In the genomic region with DNA sequence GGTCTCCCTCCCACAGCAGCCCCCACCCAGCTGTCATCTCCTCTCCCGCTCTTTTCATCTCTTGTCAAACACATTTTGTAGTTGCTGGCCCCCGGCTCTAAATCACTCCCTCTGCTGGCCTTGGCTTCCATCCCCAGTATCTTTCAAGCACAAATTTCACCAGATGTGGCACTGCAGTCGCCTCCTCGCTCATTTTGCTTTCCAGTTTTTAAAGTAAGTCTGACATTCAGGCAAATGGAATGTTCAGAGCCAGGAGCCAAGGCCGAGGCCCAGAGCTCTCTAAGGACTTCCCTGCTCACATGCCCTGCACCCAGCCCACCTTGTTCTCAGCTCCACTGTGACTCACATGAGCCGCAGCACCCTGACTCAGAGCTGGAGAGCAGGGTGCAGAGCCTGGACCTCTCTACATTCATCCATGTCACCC, we compare ENCODE assay signal across 10 cellular contexts.
DNase-seq lines count a peak whose midpoint lies in the region; ATAC-seq and TF ChIP-seq lines count a peak whose summit lies in the region.
"Had no signal": no experiment of that assay in that cellular context is flagged by ENCODE, and none has a peak within 500 bp of the region (broad histone marks: within the 10 kb centered on the region; RNA-seq: fewer than 3 reads in every experiment).

No MANE protein-coding gene starts in this region.

- DNase-seq in Calu3 (peak; percentile 42), NCI-H1694 (lab: John Stamatoyannopoulos, UW) (peak; percentile 42), endodermal cell (peak; percentile 64), neural crest cell (ENCODE audit: low read depth, low spot score) (no peak), suprapubic skin (ENCODE audit: low spot score in 2 of 2) (no peak), NCI-H2107 (lab: John Stamatoyannopoulos, UW) (no peak)
- DNase-seq: pancreas had no signal

- BruUV-seq in Calu3 (replicated peaks; lab: Mats Ljungman, UMichigan), result no TSS peak

- ATAC-seq in HG03135 (IDR thresholded peaks at IDR 0.05; ENCODE audit: unreplicated experiment) (no peak), GM21576 (IDR thresholded peaks at IDR 0.05; ENCODE audit: unreplicated experiment) (no peak)

- H3K36me3 Mint-ChIP-seq in Calu3 (ENCODE audit: insufficient read depth, unreplicated experiment) (peaks cover 4% of the 10 kb centered on the region), endodermal cell (ENCODE audit: low read depth) (no peaks in the 10 kb centered on the region), neural crest cell (ENCODE audit: low read depth) (no peaks in the 10 kb centered on the region)

- H3K27me3 Mint-ChIP-seq in Calu3 (ENCODE audit: unreplicated experiment) (no peaks in the 10 kb centered on the region), endodermal cell (ENCODE audit: insufficient read depth) (no peaks in the 10 kb centered on the region), neural crest cell (ENCODE audit: low read depth) (peaks cover 9% of the 10 kb centered on the region)

- intact Hi-C loops in Calu3 (cut with micrococcal nuclease; ENCODE audit: unreplicated experiment), result loop anchor here (5.0 kb wide), 1 partner anchor 157 kb away; a partner anchor contains a TSS

- CTCF ChIA-PET in Calu3 (lab: Charles Lee), result interaction anchor here (0.5 to 1.8 kb wide), 2 partner anchors 153 to 190 kb away, joined by 3 to 7 read pairs; no protein-coding TSS in a partner anchor

- TF ChIP-seq CTCF in Calu3 (IDR thresholded peaks at IDR 0.05; ENCODE audit: unreplicated experiment) (no peak), endodermal cell (conservative IDR thresholded peaks at IDR 0.05) (peak; percentile 63), neural crest cell (conservative IDR thresholded peaks at IDR 0.05) (no peak), suprapubic skin (IDR thresholded peaks at IDR 0.05) (no peak)

- H3K36me3 ChIP-seq in endodermal cell (ENCODE audit: control insufficient read depth, insufficient read depth, low read length) (no peaks in the 10 kb centered on the region), suprapubic skin (no peaks in the 10 kb centered on the region)
- H3K36me3 ChIP-seq: pancreas had no signal

- H3K4me1 ChIP-seq in endodermal cell (ENCODE audit: control insufficient read depth, insufficient read depth, low read length) (no peaks in the 10 kb centered on the region), suprapubic skin (no peaks in the 10 kb centered on the region)
- H3K4me1 ChIP-seq: pancreas had no signal

- H3K9ac ChIP-seq in endodermal cell (ENCODE audit: extremely low read depth, low read length, poor library complexity, severe bottlenecking), result no peak overlapping the region

- peak overlapping the region; percentile 1 for H3K27ac Mint-ChIP-seq in Calu3 (ENCODE audit: unreplicated experiment)
- H3K27ac Mint-ChIP-seq in endodermal cell, result no peak overlapping the region
- peak overlapping the region; percentile 73 for H3K27ac Mint-ChIP-seq in neural crest cell (ENCODE audit: unreplicated experiment)

- TF ChIP-seq EP300 in suprapubic skin (IDR thresholded peaks at IDR 0.05), result no peak

- no peak for TF ChIP-seq POLR2A in suprapubic skin (IDR thresholded peaks at IDR 0.05)

- H3K4me1 Mint-ChIP-seq in Calu3 (ENCODE audit: low read depth, unreplicated experiment), result peaks cover 32% of the 10 kb centered on the region
- H3K4me1 Mint-ChIP-seq in endodermal cell, result peaks cover 2% of the 10 kb centered on the region
- no peaks in the 10 kb centered on the region for H3K4me1 Mint-ChIP-seq in neural crest cell

- no peak overlapping the region for H3K27ac ChIP-seq in endodermal cell (ENCODE audit: low read depth, low read length)
- no peak overlapping the region for H3K27ac ChIP-seq in suprapubic skin
- H3K27ac ChIP-seq: pancreas, SK-N-MC had no signal

- H3K27me3 ChIP-seq in endodermal cell (ENCODE audit: control insufficient read depth, insufficient read depth, low read length, poor library complexity, severe bottlenecking) (no peaks in the 10 kb centered on the region), suprapubic skin (no peaks in the 10 kb centered on the region)
- H3K27me3 ChIP-seq: pancreas had no signal

- H3K4me3 Mint-ChIP-seq in Calu3 (ENCODE audit: low read depth, unreplicated experiment) (no peak overlapping the region), endodermal cell (no peak overlapping the region), neural crest cell (no peak overlapping the region)

- H3K9me3 Mint-ChIP-seq in Calu3 (ENCODE audit: low read depth, unreplicated experiment) (no peaks in the 10 kb centered on the region), endodermal cell (no peaks in the 10 kb centered on the region), neural crest cell (no peaks in the 10 kb centered on the region)

- WGBS in endodermal cell (ENCODE audit: insufficient coverage in 1 of 2, insufficient read length in 1 of 2), 2 experiments, result 79 to 89% methylated on average over 5 to 6 of the region's 6 CpGs
- 49% methylated on average over 6 of the region's 6 CpGs for WGBS in suprapubic skin

- H3K4me3 ChIP-seq in endodermal cell (ENCODE audit: low read length) (no peak overlapping the region), suprapubic skin (no peak overlapping the region)
- H3K4me3 ChIP-seq: pancreas, SK-N-MC had no signal

- H3K9me3 ChIP-seq in endodermal cell (ENCODE audit: control insufficient read depth, low read length) (no peaks in the 10 kb centered on the region), suprapubic skin (no peaks in the 10 kb centered on the region)
- H3K9me3 ChIP-seq: pancreas had no signal

Comparison
In these comparisons a context has a peak if more than half of its experiments do, and no peak if none do; other contexts are left out.
1. DNase-seq: peak in Calu3 (single experiment), NCI-H1694 (single experiment) and endodermal cell (single experiment); none in neural crest cell (single experiment), suprapubic skin (0 of 2) and NCI-H2107 (single experiment).